ENCODE assay signal across 23 cellular contexts in genomic region chr6:130070747-130071146, GRCh38. TPM values are rescaled to one million over a fixed set of nuclear protein-coding genes. Genes with fewer than 3 reads are reported as not detected.
DNase-seq lines count a peak whose midpoint lies in the region; ATAC-seq, FAIRE-seq and TF ChIP-seq lines count a peak whose summit lies in the region.
"Had no signal": no experiment of that assay in that cellular context is flagged by ENCODE, and none has a peak within 500 bp of the region (broad histone marks: within the 10 kb centered on the region; RNA-seq: fewer than 3 reads in every experiment).

No MANE protein-coding gene starts in this region.

- POLR2A ChIA-PET in T-cell (lab: Charles Lee): interaction anchor here in 1 of 2 donors (0.6 kb wide), 1 partner anchor 31 kb away, joined by 8 read pairs; no protein-coding TSS in a partner anchor

- peaks cover 12 to 23% (median 21%) of the 10 kb centered on the region in 3 donors for H3K4me1 Mint-ChIP-seq in T-cell
- peaks cover 12% of the 10 kb centered on the region for H3K4me1 Mint-ChIP-seq in stimulated activated naive CD8-positive, alpha-beta T cell treated with anti-CD3 and anti-CD28 coated beads, Interleukin-15, amount 100 ng/mL, for 72 hours

- H3K27me3 Mint-ChIP-seq in T-cell: no peaks in the 10 kb centered on the region
- no peaks in the 10 kb centered on the region for H3K27me3 Mint-ChIP-seq in stimulated activated naive CD8-positive, alpha-beta T cell treated with anti-CD3 and anti-CD28 coated beads, Interleukin-15, amount 100 ng/mL, for 72 hours
- H3K27me3 Mint-ChIP-seq: activated B cell treated with CpG ODN at 0.5 μM for 24 hours; activated CD8-positive, alpha-beta T cell treated with anti-CD3 and anti-CD28 coated beads for 36 hours; activated T-cell treated with anti-CD3 and anti-CD28 coated beads, Interleukin-2, amount 50 U/mL, for 24 hours had no signal

- peak; percentile 8 for DNase-seq in NCI-H1436 (lab: John Stamatoyannopoulos, UW)
- no peak for DNase-seq in NCI-H1436 treated with DMSO at 0.1 percent for 48 hours (lab: John Stamatoyannopoulos, UW)
- DNase-seq in NCI-H1417 treated with DMSO at 0.1 percent for 48 hours (lab: John Stamatoyannopoulos, UW): peak; percentile 51
- no peak for DNase-seq in T-cell
- DNase-seq in retina: peak; percentile 62
- DNase-seq in stimulated activated naive CD8-positive, alpha-beta T cell treated with anti-CD3 and anti-CD28 coated beads, Interleukin-15, amount 100 ng/mL, for 72 hours: no peak
- DNase-seq in GM12891 (ENCODE audit: insufficient read length, low spot score): no peak
- DNase-seq: 8988T; activated B cell treated with CpG ODN at 0.5 μM for 24 hours; activated CD8-positive, alpha-beta T cell treated with anti-CD3 and anti-CD28 coated beads for 36 hours; activated T-cell treated with anti-CD3 and anti-CD28 coated beads, Interleukin-2, amount 50 U/mL, for 24 hours; heart left ventricle; immature natural killer cell; left ventricle myocardium inferior; NCI-H774; psoas muscle; SHP77; stimulated activated CD4-positive, alpha-beta T cell treated with anti-CD3 and anti-CD28 coated beads, Interleukin-4, amount 100 ng/mL, for 24 hours had no signal

- H3K9me3 Mint-ChIP-seq in T-cell: no peaks in the 10 kb centered on the region
- no peaks in the 10 kb centered on the region for H3K9me3 Mint-ChIP-seq in stimulated activated naive CD8-positive, alpha-beta T cell treated with anti-CD3 and anti-CD28 coated beads, Interleukin-15, amount 100 ng/mL, for 72 hours
- H3K9me3 Mint-ChIP-seq: activated B cell treated with CpG ODN at 0.5 μM for 24 hours; activated CD8-positive, alpha-beta T cell treated with anti-CD3 and anti-CD28 coated beads for 36 hours; activated naive CD4-positive, alpha-beta T cell treated with anti-CD3 and anti-CD28 coated beads, Interleukin-2, amount 50 U/mL, for 72 hours; activated T-cell treated with anti-CD3 and anti-CD28 coated beads, Interleukin-2, amount 50 U/mL, for 24 hours; GM23338; immature natural killer cell had no signal

- ATAC-seq in T-cell (replicated peaks in 1 of 4) (no peak), GM19035 (IDR thresholded peaks at IDR 0.05; ENCODE audit: unreplicated experiment) (no peak)
- ATAC-seq in stimulated activated naive CD8-positive, alpha-beta T cell treated with anti-CD3 and anti-CD28 coated beads, Interleukin-15, amount 100 ng/mL, for 72 hours: no peak
- ATAC-seq: activated CD8-positive, alpha-beta T cell treated with anti-CD3 and anti-CD28 coated beads for 36 hours; activated naive CD4-positive, alpha-beta T cell treated with anti-CD3 and anti-CD28 coated beads, Interleukin-2, amount 50 U/mL, for 72 hours; GM23338; psoas muscle had no signal

- FAIRE-seq in GM12891 (lab: Jason Lieb, UNC): no peak
- FAIRE-seq: HTR-8/SVneo had no signal

- no peak for TF ChIP-seq POLR2A in GM12891 (IDR thresholded peaks at IDR 0.05; ENCODE audit: low read depth, low read length)

- H3K4me3 Mint-ChIP-seq in T-cell: no peak overlapping the region
- no peak overlapping the region for H3K4me3 Mint-ChIP-seq in stimulated activated naive CD8-positive, alpha-beta T cell treated with anti-CD3 and anti-CD28 coated beads, Interleukin-15, amount 100 ng/mL, for 72 hours
- H3K4me3 Mint-ChIP-seq: activated B cell treated with CpG ODN at 0.5 μM for 24 hours; activated CD8-positive, alpha-beta T cell treated with anti-CD3 and anti-CD28 coated beads for 36 hours; activated T-cell treated with anti-CD3 and anti-CD28 coated beads, Interleukin-2, amount 50 U/mL, for 24 hours; GM23338 had no signal

- peaks cover 54% of the 10 kb centered on the region for H3K36me3 Mint-ChIP-seq in T-cell
- H3K36me3 Mint-ChIP-seq: activated naive CD4-positive, alpha-beta T cell treated with anti-CD3 and anti-CD28 coated beads, Interleukin-2, amount 50 U/mL, for 72 hours had no signal

- CTCF ChIA-PET in T-cell (lab: Charles Lee): interaction anchor here (0.6 to 1.0 kb wide), 3 partner anchors 17 to 212 kb away, joined by 3 to 9 read pairs (median 5); no protein-coding TSS in a partner anchor

- peak overlapping the region; percentile 67 to 68 for H3K27ac Mint-ChIP-seq in T-cell
- H3K27ac Mint-ChIP-seq in stimulated activated naive CD8-positive, alpha-beta T cell treated with anti-CD3 and anti-CD28 coated beads, Interleukin-15, amount 100 ng/mL, for 72 hours: no peak overlapping the region
- H3K27ac Mint-ChIP-seq: activated B cell treated with CpG ODN at 0.5 μM for 24 hours; activated CD8-positive, alpha-beta T cell treated with anti-CD3 and anti-CD28 coated beads for 36 hours; activated naive CD4-positive, alpha-beta T cell treated with anti-CD3 and anti-CD28 coated beads, Interleukin-2, amount 50 U/mL, for 72 hours; activated T-cell treated with anti-CD3 and anti-CD28 coated beads, Interleukin-2, amount 50 U/mL, for 24 hours; GM23338 had no signal

TF ChIP-seq in GM12891, 5 proteins besides CTCF, POLR2A, EP300 and RAD21:
- TF ChIP-seq POU2F2 (IDR thresholded peaks at IDR 0.05; ENCODE audit: low read depth, low read length) (no peak), POLR2AphosphoS5 (IDR thresholded peaks at IDR 0.05; ENCODE audit: low read depth, low read length) (no peak), PAX5 (IDR thresholded peaks at IDR 0.05; ENCODE audit: insufficient read depth, low read length, severe bottlenecking) (no peak), TAF1 (IDR thresholded peaks at IDR 0.05; ENCODE audit: low read depth, low read length) (no peak), SPI1 (IDR thresholded peaks at IDR 0.05; ENCODE audit: low read depth, low read length) (no peak)

RNA-seq across cellular contexts. Expression of gene L3MBTL3, which starts 52.4 kb away (rescaled TPM):
- total RNA-seq in T-cell: 10 to 100 TPM; 22.5 to 52.8 (median 30.4) TPM
- polyA plus RNA-seq in GM12891 (2012; ENCODE audit: low read depth, missing spikeins): 4.6 TPM
- total RNA-seq: Daoy had no signal

Comparison
In these comparisons a context has a peak if more than half of its experiments do, and no peak if none do; other contexts are left out.
1. DNase-seq: peak in NCI-H1436 (single experiment), NCI-H1417 treated with DMSO at 0.1 percent for 48 hours (single experiment) and retina (single experiment); none in NCI-H1436 treated with DMSO at 0.1 percent for 48 hours (single experiment), T-cell (0 of 34), stimulated activated naive CD8-positive, alpha-beta T cell treated with anti-CD3 and anti-CD28 coated beads, Interleukin-15, amount 100 ng/mL, for 72 hours (0 of 2) and GM12891 (single experiment).
2. H3K27ac Mint-ChIP-seq: peak in T-cell (2 of 2); none in stimulated activated naive CD8-positive, alpha-beta T cell treated with anti-CD3 and anti-CD28 coated beads, Interleukin-15, amount 100 ng/mL, for 72 hours (0 of 2).